9 cellular contexts compared by ENCODE assay signal in the genomic region with DNA sequence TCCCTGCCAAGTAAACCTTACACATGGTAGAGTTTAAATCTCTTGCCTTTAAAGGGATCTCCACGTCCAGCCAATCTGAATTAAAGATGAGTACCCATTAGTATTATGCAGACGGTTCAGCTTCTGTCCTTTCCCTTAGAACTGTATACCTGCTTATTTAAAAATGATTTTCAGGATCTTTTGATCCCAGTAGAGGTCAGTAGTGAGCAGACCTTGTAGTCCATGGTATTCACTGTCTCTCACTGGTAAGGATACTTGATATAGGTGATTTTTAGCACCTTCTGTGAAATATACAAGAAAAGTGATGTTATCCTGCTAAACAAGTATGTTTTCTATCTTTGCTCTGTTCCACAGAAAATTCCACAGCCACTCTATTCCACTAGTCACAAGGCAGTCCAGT.
DNase-seq lines count a peak whose midpoint lies in the region; ATAC-seq, FAIRE-seq and TF ChIP-seq lines count a peak whose summit lies in the region.
"Had no signal": no experiment of that assay in that cellular context is flagged by ENCODE, and none has a peak within 500 bp of the region (broad histone marks: within the 10 kb centered on the region; RNA-seq: fewer than 3 reads in every experiment).

No MANE protein-coding gene starts in this region.

- no peak overlapping the region for H4K8ac ChIP-seq in mesendoderm (ENCODE audit: low read depth, low read length)

- FAIRE-seq in bronchial epithelial cell (lab: Jason Lieb, UNC): no peak
- FAIRE-seq: colon had no signal

- TF ChIP-seq CTCF in bronchial epithelial cell (IDR thresholded peaks at IDR 0.05; ENCODE audit: insufficient read depth, low read length, severe bottlenecking): peak; percentile 43
- no peak for TF ChIP-seq CTCF in ovary (IDR thresholded peaks at IDR 0.05)

- TF ChIP-seq POLR2A in ovary (IDR thresholded peaks at IDR 0.05): no peak

- H2BK120ac ChIP-seq in mesendoderm (ENCODE audit: low read depth, low read length): no peak overlapping the region

- no peak overlapping the region for H3K56ac ChIP-seq in mesendoderm (ENCODE audit: low read length)

- no peak overlapping the region for H4K5ac ChIP-seq in mesendoderm (ENCODE audit: low read length)

- H3K23ac ChIP-seq in mesendoderm (ENCODE audit: low read length): no peak overlapping the region

- no peak overlapping the region for H3K4ac ChIP-seq in mesendoderm (ENCODE audit: low read depth, low read length)

- H3K27me3 ChIP-seq in bronchial epithelial cell (ENCODE audit: control insufficient read depth, insufficient read depth, low read length) (no peaks in the 10 kb centered on the region), mesendoderm (ENCODE audit: insufficient read depth, low read length, poor library complexity) (no peaks in the 10 kb centered on the region), ovary (no peaks in the 10 kb centered on the region)

- ATAC-seq in HG02870 (IDR thresholded peaks at IDR 0.05; ENCODE audit: unreplicated experiment): peak; percentile 57

- no peak overlapping the region for H2AK5ac ChIP-seq in mesendoderm (ENCODE audit: low read length)

- intact Hi-C loops in ovary (cut with DNase I): no loop called here

- no peak overlapping the region for H2BK15ac ChIP-seq in mesendoderm (replicated peaks; ENCODE audit: low read depth)

- H3K18ac ChIP-seq in mesendoderm (ENCODE audit: low read length): no peak overlapping the region

- H3K9me3 ChIP-seq in ovary: no peaks in the 10 kb centered on the region

- no CpG with 5 or more reads among the region's 2 CpGs for WGBS in mesendoderm (ENCODE audit: extremely low coverage, insufficient coverage, low lambda C conversion rate)
- WGBS in ovary, 3 donors: 74 to 79% (median 74%) methylated on average over 2 of the region's 2 CpGs

- DNase-seq in SIG-M5 treated with dmso at 0.1 percent for 504 hours (lab: John Stamatoyannopoulos, UW; ENCODE audit: unreplicated experiment): peak; percentile 29
- DNase-seq in SIG-M5 (lab: John Stamatoyannopoulos, UW): no peak
- peak; percentile 78 for DNase-seq in NCI-H446 (lab: John Stamatoyannopoulos, UW)
- peak; percentile 75 for DNase-seq in bronchial epithelial cell (ENCODE audit: low read depth)
- DNase-seq in mesendoderm: peak; percentile 75
- no peak for DNase-seq in activated CD4-positive, alpha-beta T cell treated with anti-CD3 and anti-CD28 coated beads for 48 hours
- DNase-seq in ovary: no peak

- H3K4me1 ChIP-seq in mesendoderm (ENCODE audit: control insufficient read depth, low read depth, low read length) (no peaks in the 10 kb centered on the region), ovary (ENCODE audit: insufficient read depth) (no peaks in the 10 kb centered on the region)

- H3K4me3 ChIP-seq in bronchial epithelial cell (ENCODE audit: low read depth, low read length) (no peak overlapping the region), mesendoderm (ENCODE audit: low read length) (no peak overlapping the region), ovary (no peak overlapping the region)

- H3K79me1 ChIP-seq in mesendoderm (ENCODE audit: low read length): no peaks in the 10 kb centered on the region

- H3K9ac ChIP-seq in mesendoderm (ENCODE audit: low read length): no peak overlapping the region

- TF ChIP-seq EP300 in ovary (IDR thresholded peaks at IDR 0.05): no peak

- H2BK5ac ChIP-seq in mesendoderm (ENCODE audit: low read length): no peak overlapping the region

- H3K36me3 ChIP-seq in bronchial epithelial cell (ENCODE audit: control insufficient read depth, insufficient read depth, low read length): no peaks in the 10 kb centered on the region
- H3K36me3 ChIP-seq in mesendoderm (ENCODE audit: control insufficient read depth, insufficient read depth, low read length): no peaks in the 10 kb centered on the region
- H3K36me3 ChIP-seq in ovary: no peaks in the 10 kb centered on the region

- H3K4me2 ChIP-seq in mesendoderm (ENCODE audit: low read length): no peak overlapping the region

- no peaks in the 10 kb centered on the region for H3K79me2 ChIP-seq in mesendoderm (ENCODE audit: control insufficient read depth, insufficient read depth, low read length)

- H3K27ac ChIP-seq in mesendoderm (ENCODE audit: low read depth, low read length) (no peak overlapping the region), ovary (no peak overlapping the region)

Comparison
In these comparisons a context has a peak if more than half of its experiments do, and no peak if none do; other contexts are left out.
1. DNase-seq: peak in SIG-M5 treated with dmso at 0.1 percent for 504 hours (single experiment), NCI-H446 (2 of 2), bronchial epithelial cell (single experiment) and mesendoderm (single experiment); none in SIG-M5 (single experiment), activated CD4-positive, alpha-beta T cell treated with anti-CD3 and anti-CD28 coated beads for 48 hours (single experiment) and ovary (0 of 5).